ENCODE assay signal across 25 cellular contexts in the genomic region with DNA sequence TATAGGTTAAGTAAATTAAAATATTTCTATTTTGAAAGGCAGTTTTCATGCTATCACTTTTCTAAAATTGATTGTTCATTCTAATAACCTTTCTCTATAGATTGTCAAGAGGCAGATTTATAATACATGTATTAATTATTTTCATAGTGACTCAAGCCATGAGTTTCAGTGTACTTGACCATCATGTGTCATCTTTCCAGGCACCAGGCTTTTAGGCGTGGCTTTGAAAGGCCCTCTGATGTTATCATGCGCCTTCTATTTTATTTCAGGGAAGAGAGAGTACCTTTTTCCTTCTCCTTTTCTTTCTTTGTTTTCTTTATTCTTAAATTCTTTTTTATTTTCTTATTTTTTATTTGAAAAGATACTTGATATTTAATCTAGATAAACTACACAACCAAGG.
DNase-seq lines count a peak whose midpoint lies in the region; ATAC-seq and TF ChIP-seq lines count a peak whose summit lies in the region.
"Had no signal": no experiment of that assay in that cellular context is flagged by ENCODE, and none has a peak within 500 bp of the region (broad histone marks: within the 10 kb centered on the region; RNA-seq: fewer than 3 reads in every experiment).

No MANE protein-coding gene starts in this region.

- H3K27ac ChIP-seq in left lung: no peak overlapping the region
- H3K27ac ChIP-seq: C4-2B, KMS-11, parathyroid adenoma, stomach had no signal

- no peak for TF ChIP-seq CTCF in fibroblast of mammary gland (conservative IDR thresholded peaks at IDR 0.05; ENCODE audit: control insufficient read depth, insufficient read depth, low read depth, low read length)
- TF ChIP-seq CTCF in left lung (IDR thresholded peaks at IDR 0.05): no peak

- no peaks in the 10 kb centered on the region for H3K27me3 ChIP-seq in left lung
- H3K27me3 ChIP-seq: stomach had no signal

- peak; percentile 53 for DNase-seq in A172 (ENCODE audit: low spot score)
- DNase-seq in HS-27A (ENCODE audit: low read depth): peak; percentile 23
- DNase-seq in SW480 (ENCODE audit: low spot score): peak; percentile 6
- peak; percentile 84 for DNase-seq in fibroblast of mammary gland (ENCODE audit: low read depth)
- no peak for DNase-seq in posterior vena cava (ENCODE audit: low spot score)
- DNase-seq in NCI-H524 (lab: John Stamatoyannopoulos, UW): no peak
- no peak for DNase-seq in left lung
- DNase-seq: 8988T; activated CD4-positive, alpha-beta T cell treated with anti-CD3 and anti-CD28 coated beads, Interleukin-2, amount 10 ng/mL, durations not matched to agents 7 days and 5 days; activated CD8-positive, alpha-beta memory T cell treated with anti-CD3 and anti-CD28 coated beads, Interleukin-2, amount 50 U/mL, for 48 hours; activated effector memory CD4-positive, alpha-beta T cell treated with Interleukin-2 at 50 U/mL for 16 hours; activated naive CD8-positive, alpha-beta T cell treated with anti-CD3 and anti-CD28 coated beads, Interleukin-2, amount 50 U/mL, for 24 hours; effector CD4-positive, alpha-beta T cell; hypothalamus; mesenchymal stem cell; naive thymus-derived CD4-positive, alpha-beta T cell; NCI-H1105; small intestine; stimulated activated CD4-positive, alpha-beta T cell treated with anti-CD3 and anti-CD28 coated beads, Interleukin-4, amount 100 ng/mL, for 1 hour; stomach; T-cell had no signal

- H3K36me3 ChIP-seq in left lung: no peaks in the 10 kb centered on the region
- H3K36me3 ChIP-seq: stomach had no signal

- H3K9me3 ChIP-seq in left lung: no peaks in the 10 kb centered on the region
- H3K9me3 ChIP-seq: stomach had no signal

- H3K4me1 ChIP-seq in left lung: no peaks in the 10 kb centered on the region
- H3K4me1 ChIP-seq: parathyroid adenoma, stomach had no signal

- no peak for ATAC-seq in left lung
- no peak for ATAC-seq in HG03108 (IDR thresholded peaks at IDR 0.05; ENCODE audit: unreplicated experiment)
- ATAC-seq: activated naive CD8-positive, alpha-beta T cell treated with anti-CD3 and anti-CD28 coated beads, Interleukin-2, amount 50 U/mL, for 24 hours; naive thymus-derived CD4-positive, alpha-beta T cell; T-cell had no signal

- H3K4me3 ChIP-seq in fibroblast of mammary gland (ENCODE audit: control insufficient read depth, low read depth, low read length) (no peak overlapping the region), left lung (no peak overlapping the region)
- H3K4me3 ChIP-seq: stomach had no signal

- intact Hi-C loops in posterior vena cava (cut with DNase I) (no loop called here), left lung (cut with DNase I) (no loop called here)

Comparison
In these comparisons a context has a peak if more than half of its experiments do, and no peak if none do; other contexts are left out.
1. DNase-seq: peak in A172 (single experiment), HS-27A (single experiment), SW480 (single experiment) and fibroblast of mammary gland (single experiment); none in posterior vena cava (single experiment), NCI-H524 (0 of 2) and left lung (0 of 2).